ENCODE assay signal across 8 cellular contexts in genomic region chr22:22030493-22031182, GRCh38. TPM values are rescaled to one million over a fixed set of nuclear protein-coding genes. Genes with fewer than 3 reads are reported as not detected.
DNase-seq lines count a peak whose midpoint lies in the region; ATAC-seq and TF ChIP-seq lines count a peak whose summit lies in the region.

No MANE protein-coding gene starts in this region.

- POLR2A ChIA-PET in Caco-2 (lab: Charles Lee) = no interaction called here

- H3K27ac ChIP-seq in Karpas-422 (ENCODE audit: low read length) = peak overlapping the region; percentile 97
- H3K27ac ChIP-seq in upper lobe of right lung = no peak overlapping the region

- no peaks in the 10 kb centered on the region for H3K4me1 Mint-ChIP-seq in Caco-2 (ENCODE audit: low read depth, unreplicated experiment)

- H3K27me3 ChIP-seq in Caco-2 (replicated peaks; ENCODE audit: control insufficient read depth, insufficient read depth, low read length) (no peaks in the 10 kb centered on the region), Karpas-422 (ENCODE audit: low read length) (no peaks in the 10 kb centered on the region), upper lobe of right lung (no peaks in the 10 kb centered on the region)

- no peaks in the 10 kb centered on the region for H3K9me3 Mint-ChIP-seq in Caco-2 (ENCODE audit: unreplicated experiment)

- H3K27ac Mint-ChIP-seq in Caco-2 (ENCODE audit: unreplicated experiment) = no peak overlapping the region

- no peak overlapping the region for H3K4me3 Mint-ChIP-seq in Caco-2 (ENCODE audit: unreplicated experiment)

- peak; percentile 39 for ATAC-seq in upper lobe of right lung

- peak overlapping the region; percentile 45 for H2AFZ ChIP-seq in Karpas-422 (ENCODE audit: low read length)

- CTCF ChIA-PET in Caco-2 (lab: Charles Lee) = interaction anchor here (0.6 to 1.2 kb wide), 3 partner anchors 80 to 165 kb away, joined by 3 to 4 read pairs (median 3); no protein-coding TSS in a partner anchor

- H3K4me1 ChIP-seq in Caco-2 (no peaks in the 10 kb centered on the region), Karpas-422 (ENCODE audit: low read length) (peaks cover 86% of the 10 kb centered on the region), upper lobe of right lung (no peaks in the 10 kb centered on the region)

- TF ChIP-seq POLR2A in erythroblast (IDR thresholded peaks at IDR 0.05; ENCODE audit: low read length) = no peak

- no peaks in the 10 kb centered on the region for H3K79me2 ChIP-seq in Karpas-422 (ENCODE audit: low read length)

- H3K9me3 ChIP-seq in Caco-2 (no peaks in the 10 kb centered on the region), Karpas-422 (ENCODE audit: low read length) (no peaks in the 10 kb centered on the region), upper lobe of right lung (no peaks in the 10 kb centered on the region)

- intact Hi-C loops in Caco-2 (cut with micrococcal nuclease; ENCODE audit: unreplicated experiment) (loop anchor here (1.0 kb wide), 1 partner anchor 176 kb away; no protein-coding TSS in a partner anchor), upper lobe of right lung (cut with DNase I) (no loop called here)

- peak overlapping the region; percentile 83 for H3K9ac ChIP-seq in Karpas-422 (ENCODE audit: low read length)

- H3K4me3 ChIP-seq in Caco-2 (ENCODE audit: low read depth, low read length) (no peak overlapping the region), Karpas-422 (ENCODE audit: low read length) (peak overlapping the region; percentile 63), fibroblast of mammary gland (ENCODE audit: control insufficient read depth, low read depth, low read length) (no peak overlapping the region), upper lobe of right lung (no peak overlapping the region)

- H4K20me1 ChIP-seq in Karpas-422 (ENCODE audit: insufficient read depth, low read depth, low read length) = no peaks in the 10 kb centered on the region

- H3K36me3 ChIP-seq in Caco-2 (ENCODE audit: control insufficient read depth, insufficient read depth, low read length) (no peaks in the 10 kb centered on the region), Karpas-422 (ENCODE audit: insufficient read depth, low read length) (no peaks in the 10 kb centered on the region), upper lobe of right lung (no peaks in the 10 kb centered on the region)

- DNase-seq in Caco-2 (peak; percentile 50 to 61), GM19240 (ENCODE audit: insufficient read length, low spot score) (peak; percentile 44), Karpas-422 (peak; percentile 99), fibroblast of mammary gland (ENCODE audit: low read depth) (no peak), upper lobe of right lung (no peak), erythroblast (lab: John Stamatoyannopoulos, UW) (no peak), NCI-H2196 (lab: John Stamatoyannopoulos, UW; ENCODE audit: unreplicated experiment) (no peak)
- no peak for DNase-seq in stimulated activated CD4-positive, alpha-beta T cell treated with anti-CD3 and anti-CD28 coated beads, Interleukin-1b, Interleukin-23, amount 100 ng/mL, for 48 hours

- no peaks in the 10 kb centered on the region for H3K27me3 Mint-ChIP-seq in Caco-2 (ENCODE audit: insufficient read depth, unreplicated experiment)

- no TSS peak for BruUV-seq in Caco-2 (replicated peaks; lab: Mats Ljungman, UMichigan)

- peak overlapping the region; percentile 76 for H3K4me2 ChIP-seq in Karpas-422 (ENCODE audit: low read depth, low read length, poor library complexity, severe bottlenecking)

- H3K9me2 ChIP-seq in Karpas-422 (replicated peaks; ENCODE audit: insufficient read depth, low read length) = no peaks in the 10 kb centered on the region

- TF ChIP-seq CTCF in Caco-2 (IDR thresholded peaks at IDR 0.05; ENCODE audit: insufficient read depth in 1 of 2, low read depth in 1 of 2, low read length in 1 of 2, severe bottlenecking in 1 of 2, unreplicated experiment in 1 of 2) (peak; percentile 50 to 78), fibroblast of mammary gland (conservative IDR thresholded peaks at IDR 0.05; ENCODE audit: control insufficient read depth, insufficient read depth, low read depth, low read length) (peak; percentile 23), upper lobe of right lung (IDR thresholded peaks at IDR 0.05) (no peak)

- H3K36me3 Mint-ChIP-seq in Caco-2 (ENCODE audit: insufficient read depth, unreplicated experiment) = no peaks in the 10 kb centered on the region

RNA-seq across cellular contexts. Expression of gene TOP3B, which starts 48.1 kb away (rescaled TPM):
- total RNA-seq in Caco-2 (2022) (63.0 and 63.7 TPM in 2 replicates), upper lobe of right lung (24.8 TPM)
- total RNA-seq in Karpas-422 (2014; rRNA removed; shearing (Covaris generic); ENCODE audit: low replicate concordance) = 38.1 and 72.9 TPM in 2 replicates

Comparison
In these comparisons a context has a peak if more than half of its experiments do, and no peak if none do; other contexts are left out.
1. DNase-seq: peak in Caco-2 (2 of 2), GM19240 (single experiment) and Karpas-422 (single experiment); none in fibroblast of mammary gland (single experiment), upper lobe of right lung (single experiment), erythroblast (0 of 2), stimulated activated CD4-positive, alpha-beta T cell treated with anti-CD3 and anti-CD28 coated beads, Interleukin-1b, Interleukin-23, amount 100 ng/mL, for 48 hours (single experiment) and NCI-H2196 (single experiment).